In the genomic region with DNA sequence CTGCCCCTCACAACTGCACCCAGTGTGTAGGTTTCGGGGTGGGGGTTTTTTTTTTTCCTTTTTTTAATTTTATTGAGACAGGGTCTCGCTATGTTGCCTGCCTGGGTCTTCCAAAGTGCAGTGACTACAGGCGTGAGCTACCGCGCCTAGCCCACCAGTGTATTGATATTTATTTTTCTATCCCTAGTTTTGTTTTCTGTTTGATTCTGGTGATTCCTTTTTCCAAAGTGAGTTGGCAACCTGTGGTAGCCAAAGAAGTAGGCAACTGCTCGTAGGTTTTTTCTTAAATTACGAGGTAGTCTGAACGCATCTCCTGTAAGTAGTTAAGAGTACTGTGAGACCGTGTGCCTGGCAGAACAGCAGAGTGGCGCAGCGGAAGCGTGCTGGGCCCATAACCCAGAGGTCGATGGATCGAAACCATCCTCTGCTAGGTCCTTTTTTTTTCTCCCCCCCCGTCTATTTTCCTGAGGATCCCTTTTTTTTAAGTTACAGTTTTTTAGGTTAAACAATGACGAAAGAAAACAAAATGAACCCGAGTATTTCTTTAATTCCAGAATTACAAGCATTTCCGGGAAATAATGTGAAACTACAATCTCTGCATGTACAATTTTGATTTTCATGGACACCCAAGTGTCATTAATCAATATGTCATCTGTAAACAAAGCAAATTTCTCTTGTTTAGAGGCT, we compare ENCODE assay signal across 8 cellular contexts.
DNase-seq lines count a peak whose midpoint lies in the region; ATAC-seq and TF ChIP-seq lines count a peak whose summit lies in the region.

No MANE protein-coding gene starts in this region.

- no peak for TF ChIP-seq POLR2A in NB4 (IDR thresholded peaks at IDR 0.05; ENCODE audit: extremely low read depth, insufficient read length)

- H3K4me3 Mint-ChIP-seq in progenitor cell of endocrine pancreas (ENCODE audit: low read depth) = peak overlapping the region; percentile 86

- TF ChIP-seq CTCF in NB4 (IDR thresholded peaks at IDR 0.05; ENCODE audit: low read depth, low read length) (no peak), left ventricle myocardium inferior (IDR thresholded peaks at IDR 0.05; ENCODE audit: borderline replicate concordance) (no peak), progenitor cell of endocrine pancreas (IDR thresholded peaks at IDR 0.05; ENCODE audit: unreplicated experiment) (no peak)

- peaks cover 3% of the 10 kb centered on the region for H3K36me3 Mint-ChIP-seq in progenitor cell of endocrine pancreas (ENCODE audit: insufficient read depth)

- no peaks in the 10 kb centered on the region for H3K27me3 Mint-ChIP-seq in progenitor cell of endocrine pancreas

- H3K9me3 ChIP-seq in ES-I3 (ENCODE audit: control insufficient read depth, insufficient read depth, low read length) = no peaks in the 10 kb centered on the region
- no peaks in the 10 kb centered on the region for H3K9me3 ChIP-seq in adipocyte (ENCODE audit: control insufficient read depth, low read length)
- peaks cover 9% of the 10 kb centered on the region for H3K9me3 ChIP-seq in left ventricle myocardium inferior (replicated peaks)

- peak overlapping the region; percentile 92 for H3K9ac ChIP-seq in ES-I3 (ENCODE audit: low read depth, low read length)
- H3K9ac ChIP-seq in adipocyte (ENCODE audit: low read length) = peak overlapping the region; percentile 89

- H3K4me1 Mint-ChIP-seq in progenitor cell of endocrine pancreas (ENCODE audit: low read depth) = peaks cover 9% of the 10 kb centered on the region

- H3K9me3 Mint-ChIP-seq in progenitor cell of endocrine pancreas (ENCODE audit: low read depth) = peaks cover 13% of the 10 kb centered on the region

- intact Hi-C loops in left ventricle myocardium inferior (cut with micrococcal nuclease) = loop anchor here (10.0 kb wide), 1 partner anchor 62 kb away; a partner anchor contains a TSS

- H3K27ac Mint-ChIP-seq in progenitor cell of endocrine pancreas = peak overlapping the region; percentile 100

- peak; percentile 78 for DNase-seq in NB4 (ENCODE audit: low read depth)
- DNase-seq in SW480 (ENCODE audit: low spot score) = peak; percentile 46
- peak; percentile 84 for DNase-seq in adipocyte (ENCODE audit: low read depth)
- DNase-seq in left ventricle myocardium inferior = peak; percentile 52
- peak; percentile 61 for DNase-seq in progenitor cell of endocrine pancreas (ENCODE audit: low spot score, unreplicated experiment)
- DNase-seq in HuH-7.5 (ENCODE audit: low spot score) = no peak

- no peaks in the 10 kb centered on the region for H3K4me1 ChIP-seq in ES-I3 (ENCODE audit: insufficient read depth, low read length)
- H3K4me1 ChIP-seq in adipocyte (ENCODE audit: control insufficient read depth, insufficient read depth, low read length) = peaks cover 10% of the 10 kb centered on the region
- H3K4me1 ChIP-seq in left ventricle myocardium inferior = peaks cover 34% of the 10 kb centered on the region

- H3K36me3 ChIP-seq in ES-I3 (ENCODE audit: insufficient read depth, low read length) (no peaks in the 10 kb centered on the region), adipocyte (ENCODE audit: control insufficient read depth, insufficient read depth, low read length, severe bottlenecking) (no peaks in the 10 kb centered on the region), left ventricle myocardium inferior (no peaks in the 10 kb centered on the region)

- H3K27me3 ChIP-seq in adipocyte (replicated peaks; ENCODE audit: control insufficient read depth, insufficient read depth, low read length) (no peaks in the 10 kb centered on the region), left ventricle myocardium inferior (ENCODE audit: low read depth) (no peaks in the 10 kb centered on the region)

- no peak for ATAC-seq in GM21786 (IDR thresholded peaks at IDR 0.05; ENCODE audit: unreplicated experiment)

- peak overlapping the region; percentile 95 for H3K27ac ChIP-seq in left ventricle myocardium inferior (replicated peaks)

- H3K4me3 ChIP-seq in NB4 (ENCODE audit: low read depth, low read length) = peak overlapping the region; percentile 82
- peak overlapping the region; percentile 86 for H3K4me3 ChIP-seq in adipocyte (ENCODE audit: low read length)
- H3K4me3 ChIP-seq in left ventricle myocardium inferior = peak overlapping the region; percentile 73
